Comparison of ENCODE assay signal across 14 cellular contexts in the genomic region with DNA sequence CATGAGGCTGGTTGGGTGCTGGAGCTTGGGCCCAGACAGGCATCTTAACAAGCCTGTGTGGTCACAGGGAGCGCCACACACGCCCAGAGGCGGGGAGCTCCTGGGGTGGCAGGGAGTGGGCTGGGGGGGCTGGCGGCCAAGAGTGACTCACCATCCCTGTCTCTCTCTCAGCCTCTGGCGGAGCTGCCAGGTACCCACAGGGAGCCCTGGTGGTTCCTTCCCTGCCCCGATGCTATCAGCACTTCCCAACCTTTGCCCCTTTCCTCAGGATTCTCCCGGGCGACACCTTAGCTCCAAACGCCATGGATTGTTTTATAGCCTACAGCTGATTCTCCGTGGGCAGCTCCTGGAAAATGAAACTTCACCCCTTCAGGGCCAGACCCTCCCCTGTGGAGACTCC.
"Had no signal": no experiment of that assay in that cellular context is flagged by ENCODE, and none has a peak within 500 bp of the region (broad histone marks: within the 10 kb centered on the region; RNA-seq: fewer than 3 reads in every experiment).

No MANE protein-coding gene starts in this region.

- H3K27ac ChIP-seq: cardiac muscle cell, esophagus muscularis mucosa, right atrium auricular region, skin epidermis, suprapubic skin, VCaP had no signal

- ATAC-seq: left ventricle myocardium superior; stimulated activated naive CD8-positive, alpha-beta T cell treated with anti-CD3 and anti-CD28 coated beads, Interleukin-15, Interleukin-2, amounts not matched to agents 100 U/mL and 50 U/mL, for 24 hours had no signal

- DNase-seq: activated CD4-positive, alpha-beta T cell treated with anti-CD3 and anti-CD28 coated beads for 1 hour; activated CD4-positive, alpha-beta T cell treated with anti-CD3 and anti-CD28 coated beads, Interleukin-2, amount 50 U/mL, for 48 hours; activated naive CD4-positive, alpha-beta T cell treated with anti-CD3 and anti-CD28 coated beads, Interleukin-2, amount 10 ng/mL, durations not matched to agents 7 days and 5 days; hippocampal formation; kidney; left ventricle myocardium superior; occipital lobe; stimulated activated naive CD8-positive, alpha-beta T cell treated with anti-CD3 and anti-CD28 coated beads, Interleukin-15, Interleukin-2, amounts not matched to agents 100 U/mL and 50 U/mL, for 24 hours had no signal
